ENCODE assay signal across 19 cellular contexts in genomic region chr1:59359325-59359724, GRCh38.
DNase-seq lines count a peak whose midpoint lies in the region; ATAC-seq, FAIRE-seq and TF ChIP-seq lines count a peak whose summit lies in the region.
"Had no signal": no experiment of that assay in that cellular context is flagged by ENCODE, and none has a peak within 500 bp of the region (broad histone marks: within the 10 kb centered on the region; RNA-seq: fewer than 3 reads in every experiment).

No MANE protein-coding gene starts in this region.

- H3K9me3 Mint-ChIP-seq in astrocyte (ENCODE audit: unreplicated experiment), result no peaks in the 10 kb centered on the region
- H3K9me3 Mint-ChIP-seq: CD8-positive, alpha-beta T cell; H9 had no signal

- H3K4me3 ChIP-seq in astrocyte (ENCODE audit: insufficient read depth, low read depth, low read length), result no peak overlapping the region
- no peak overlapping the region for H3K4me3 ChIP-seq in hepatocyte
- H3K4me3 ChIP-seq: BLaER1 treated with 17β-estradiol and CSF1 and Interleukin-3, amounts not matched to agents 10 nM and 100 nM; K562 had no signal

- DNase-seq in GM12892 (ENCODE audit: insufficient read length) (no peak), HuH-7.5 (ENCODE audit: low spot score) (peak; percentile 23), astrocyte (ENCODE audit: low read depth) (no peak), hepatocyte (ENCODE audit: low spot score) (no peak)
- DNase-seq in effector CD4-positive, alpha-beta T cell, result no peak
- DNase-seq: Calu3; CD8-positive, alpha-beta T cell; DMS53; GOT3; H9 had no signal

- no peaks in the 10 kb centered on the region for H3K36me3 ChIP-seq in astrocyte (ENCODE audit: insufficient read depth, low read length)
- H3K36me3 ChIP-seq in hepatocyte (replicated peaks; ENCODE audit: insufficient read depth, low read depth), result no peaks in the 10 kb centered on the region

- no peak overlapping the region for H3K4me3 Mint-ChIP-seq in astrocyte (ENCODE audit: unreplicated experiment)
- H3K4me3 Mint-ChIP-seq: B cell; CD8-positive, alpha-beta T cell; H9 had no signal

- peaks cover 38% of the 10 kb centered on the region for H3K4me1 Mint-ChIP-seq in astrocyte (ENCODE audit: low read depth, unreplicated experiment)

- H3K9me3 ChIP-seq in astrocyte (ENCODE audit: insufficient read depth, low read depth, low read length) (no peaks in the 10 kb centered on the region), hepatocyte (ENCODE audit: low read depth) (no peaks in the 10 kb centered on the region)
- H3K9me3 ChIP-seq: BLaER1 treated with 17β-estradiol and CSF1 and Interleukin-3, amounts not matched to agents 10 nM and 100 nM had no signal

- no peaks in the 10 kb centered on the region for H4K20me1 ChIP-seq in astrocyte (ENCODE audit: insufficient read depth, low read length)
- no peaks in the 10 kb centered on the region for H4K20me1 ChIP-seq in hepatocyte (ENCODE audit: insufficient read depth, poor library complexity, severe bottlenecking)
- H4K20me1 ChIP-seq: BLaER1 treated with 17β-estradiol and CSF1 and Interleukin-3, amounts not matched to agents 10 nM and 100 nM had no signal

- H2AFZ ChIP-seq in astrocyte (ENCODE audit: low read depth, low read length), result no peak overlapping the region
- no peak overlapping the region for H2AFZ ChIP-seq in hepatocyte

- no peak for TF ChIP-seq POLR2A in GM12892 (IDR thresholded peaks at IDR 0.05; ENCODE audit: low read depth, low read length)

- FAIRE-seq in GM12892 (lab: Jason Lieb, UNC) (peak; percentile 54), astrocyte (lab: Jason Lieb, UNC) (no peak)
- FAIRE-seq: G401.6, GM12891, GM18507, K562 had no signal

- no peak for TF ChIP-seq CTCF in astrocyte (IDR thresholded peaks at IDR 0.05; ENCODE audit: insufficient read depth, low read depth, low read length)
- TF ChIP-seq CTCF in hepatocyte (IDR thresholded peaks at IDR 0.05; ENCODE audit: poor library complexity), result no peak

- H3K79me2 ChIP-seq in astrocyte (ENCODE audit: insufficient read depth, low read length) (no peaks in the 10 kb centered on the region), hepatocyte (no peaks in the 10 kb centered on the region)

- ATAC-seq in HG02970 (IDR thresholded peaks at IDR 0.05; ENCODE audit: low FRiP score, unreplicated experiment) (no peak), HG03025 (IDR thresholded peaks at IDR 0.05; ENCODE audit: low FRiP score, unreplicated experiment) (no peak), GM18909 (IDR thresholded peaks at IDR 0.05; ENCODE audit: poor library complexity, unreplicated experiment) (no peak)
- ATAC-seq: CD8-positive, alpha-beta T cell; K562 had no signal

- WGBS in hepatocyte (ENCODE audit: low lambda C conversion rate, missing lambda C conversion rate), result 78% methylated on average over 1 of the region's 1 CpG

- H3K9ac ChIP-seq in astrocyte (ENCODE audit: low read length), result no peak overlapping the region
- H3K9ac ChIP-seq: BLaER1 treated with 17β-estradiol and CSF1 and Interleukin-3, amounts not matched to agents 10 nM and 100 nM had no signal

- H3K27ac Mint-ChIP-seq in astrocyte (ENCODE audit: unreplicated experiment), result peak overlapping the region; percentile 28
- H3K27ac Mint-ChIP-seq: B cell; CD8-positive, alpha-beta T cell; H9 had no signal

- H3K36me3 Mint-ChIP-seq in astrocyte (ENCODE audit: low read depth, unreplicated experiment), result no peaks in the 10 kb centered on the region

- peaks cover 16% of the 10 kb centered on the region for H3K4me1 ChIP-seq in astrocyte (ENCODE audit: insufficient read depth, low read length)
- peaks cover 30% of the 10 kb centered on the region for H3K4me1 ChIP-seq in hepatocyte (ENCODE audit: insufficient read depth)

- H3K27ac ChIP-seq in astrocyte (ENCODE audit: low read depth, low read length) (no peak overlapping the region), hepatocyte (peak overlapping the region; percentile 20)
- H3K27ac ChIP-seq: BLaER1 treated with 17β-estradiol and CSF1 and Interleukin-3, amounts not matched to agents 10 nM and 100 nM had no signal

- no peaks in the 10 kb centered on the region for H3K27me3 ChIP-seq in astrocyte (ENCODE audit: insufficient read depth, low read length)
- no peaks in the 10 kb centered on the region for H3K27me3 ChIP-seq in hepatocyte
- H3K27me3 ChIP-seq: BLaER1 treated with 17β-estradiol and CSF1 and Interleukin-3, amounts not matched to agents 10 nM and 100 nM had no signal

- H3K9me2 ChIP-seq in hepatocyte (replicated peaks; ENCODE audit: insufficient read depth), result no peaks in the 10 kb centered on the region

- no peak overlapping the region for H3K4me2 ChIP-seq in astrocyte (ENCODE audit: low read length)
- no peak overlapping the region for H3K4me2 ChIP-seq in hepatocyte
- H3K4me2 ChIP-seq: BLaER1 treated with 17β-estradiol and CSF1 and Interleukin-3, amounts not matched to agents 10 nM and 100 nM had no signal

- H3K27me3 Mint-ChIP-seq in astrocyte (ENCODE audit: low read depth, unreplicated experiment), result no peaks in the 10 kb centered on the region
- H3K27me3 Mint-ChIP-seq: B cell had no signal
